Comparison of ENCODE assay signal across 1 cellular context in genomic region chr2:171084128-171084527, GRCh38.
TF ChIP-seq lines count a peak whose summit lies in the region.

No MANE protein-coding gene starts in this region.

TF ChIP-seq in GM12878, 131 proteins besides CTCF, POLR2A, EP300 and RAD21 (continued from another document):
- TF ChIP-seq RELB (IDR thresholded peaks at IDR 0.05; ENCODE audit: low read depth) (no peak), IKZF1 (conservative IDR thresholded peaks at IDR 0.05) (no peak), TAF1 (IDR thresholded peaks at IDR 0.05; ENCODE audit: borderline replicate concordance, low read depth, low read length) (no peak), MEF2A (IDR thresholded peaks at IDR 0.05; ENCODE audit: insufficient read depth, low read depth, low read length) (no peak), NKRF (conservative IDR thresholded peaks at IDR 0.05) (no peak), ASH2L (IDR thresholded peaks at IDR 0.05; ENCODE audit: borderline replicate concordance, low read depth) (no peak), YBX1 (IDR thresholded peaks at IDR 0.05) (no peak), SPI1 (IDR thresholded peaks at IDR 0.05; ENCODE audit: borderline replicate concordance, insufficient read depth, low read depth, low read length) (no peak), CHD2 (IDR thresholded peaks at IDR 0.05; ENCODE audit: borderline replicate concordance, low read depth, low read length) (no peak), MAX (IDR thresholded peaks at IDR 0.05; ENCODE audit: low read depth, low read length) (no peak), ZNF274 (IDR thresholded peaks at IDR 0.05; ENCODE audit: insufficient read depth, insufficient read length) (no peak), ZBED1 (IDR thresholded peaks at IDR 0.05; ENCODE audit: borderline replicate concordance) (no peak), SMAD5 (IDR thresholded peaks at IDR 0.05; ENCODE audit: low read depth) (no peak), NR2C1 (IDR thresholded peaks at IDR 0.05) (no peak)
